Comparison of ENCODE assay signal across 17 cellular contexts in genomic region chr14:100526632-100527031, GRCh38.
DNase-seq lines count a peak whose midpoint lies in the region; TF ChIP-seq lines count a peak whose summit lies in the region.
"Had no signal": no experiment of that assay in that cellular context is flagged by ENCODE, and none has a peak within 500 bp of the region (broad histone marks: within the 10 kb centered on the region; RNA-seq: fewer than 3 reads in every experiment).

No MANE protein-coding gene starts in this region.

- H3K4me1 ChIP-seq in esophagus muscularis mucosa: no peaks in the 10 kb centered on the region
- no peaks in the 10 kb centered on the region for H3K4me1 ChIP-seq in sigmoid colon
- H3K4me1 ChIP-seq: psoas muscle had no signal

- TF ChIP-seq POLR2A in esophagus muscularis mucosa (IDR thresholded peaks at IDR 0.05; ENCODE audit: low read depth): no peak
- no peak for TF ChIP-seq POLR2A in sigmoid colon (IDR thresholded peaks at IDR 0.05)

- TF ChIP-seq CTCF in esophagus muscularis mucosa (IDR thresholded peaks at IDR 0.05) (no peak), sigmoid colon (IDR thresholded peaks at IDR 0.05) (no peak)

- H3K36me3 ChIP-seq in esophagus muscularis mucosa (peaks cover 0 to 53% (median 37%) of the 10 kb centered on the region in 4 donors), sigmoid colon (peaks cover 6 to 35% (median 9%) of the 10 kb centered on the region in 4 donors)

- no peaks in the 10 kb centered on the region for H3K9me3 ChIP-seq in esophagus muscularis mucosa
- no peaks in the 10 kb centered on the region for H3K9me3 ChIP-seq in sigmoid colon
- H3K9me3 ChIP-seq: psoas muscle had no signal

- no peaks in the 10 kb centered on the region for H3K27me3 ChIP-seq in esophagus muscularis mucosa
- no peaks in the 10 kb centered on the region for H3K27me3 ChIP-seq in sigmoid colon
- H3K27me3 ChIP-seq: brain microvascular endothelial cell had no signal

- intact Hi-C loops in esophagus muscularis mucosa (cut with DNase I): loop anchor here (5.0 kb wide), 2 partner anchors 126 to 139 kb away; no protein-coding TSS in a partner anchor
- intact Hi-C loops in sigmoid colon (cut with DNase I): loop anchor here (10.0 kb wide), 1 partner anchor 118 kb away; no protein-coding TSS in a partner anchor

- no peak for TF ChIP-seq EP300 in esophagus muscularis mucosa (IDR thresholded peaks at IDR 0.05)
- no peak for TF ChIP-seq EP300 in sigmoid colon (IDR thresholded peaks at IDR 0.05)

- H3K27ac ChIP-seq in esophagus muscularis mucosa (replicated peaks in 1 of 4): no peak overlapping the region
- no peak overlapping the region for H3K27ac ChIP-seq in sigmoid colon
- H3K27ac ChIP-seq: brain microvascular endothelial cell, C4-2B, psoas muscle had no signal

- peak; percentile 11 for DNase-seq in activated T-cell treated with anti-CD3 and anti-CD28 coated beads, Interleukin-2, amount 50 U/mL, for 1 hour
- no peak for DNase-seq in activated T-cell treated with anti-CD3 and anti-CD28 coated beads for 4 hours
- peak; percentile 31 for DNase-seq in H4 (ENCODE audit: low spot score)
- DNase-seq in esophagus muscularis mucosa (ENCODE audit: extremely low spot score): peak; percentile 92
- peak; percentile 38 for DNase-seq in sigmoid colon
- no peak for DNase-seq in NCI-H1694 treated with DMSO at 0.1 percent for 48 hours (lab: John Stamatoyannopoulos, UW)
- DNase-seq in NOMO-1 treated with DMSO at 0.1 percent for 48 hours (lab: John Stamatoyannopoulos, UW; ENCODE audit: unreplicated experiment): no peak
- DNase-seq in HuH-7 (ENCODE audit: low spot score): no peak
- DNase-seq: brain microvascular endothelial cell, glutamatergic neuron, H7, mammary epithelial cell, naive B cell, NCI-H1417, NCI-H82, psoas muscle had no signal

- H3K4me3 ChIP-seq in esophagus muscularis mucosa (no peak overlapping the region), sigmoid colon (no peak overlapping the region)
- H3K4me3 ChIP-seq: psoas muscle had no signal

- 89% methylated on average over 2 of the region's 2 CpGs for WGBS in esophagus muscularis mucosa
- WGBS in sigmoid colon, 2 donors: 95 to 98% methylated on average over 2 of the region's 2 CpGs

Comparison
In these comparisons a context has a peak if more than half of its experiments do, and no peak if none do; other contexts are left out.
1. DNase-seq: peak in activated T-cell treated with anti-CD3 and anti-CD28 coated beads, Interleukin-2, amount 50 U/mL, for 1 hour (single experiment), H4 (single experiment), esophagus muscularis mucosa (single experiment) and sigmoid colon (single experiment); none in activated T-cell treated with anti-CD3 and anti-CD28 coated beads for 4 hours (single experiment), NCI-H1694 treated with DMSO at 0.1 percent for 48 hours (single experiment), NOMO-1 treated with DMSO at 0.1 percent for 48 hours (single experiment) and HuH-7 (single experiment).